ENCODE assay signal across 10 cellular contexts in genomic region chr2:20444113-20444992, GRCh38. TPM values are rescaled to one million over a fixed set of nuclear protein-coding genes. Genes with fewer than 3 reads are reported as not detected.
DNase-seq lines count a peak whose midpoint lies in the region; ATAC-seq, FAIRE-seq and TF ChIP-seq lines count a peak whose summit lies in the region.
"Had no signal": no experiment of that assay in that cellular context is flagged by ENCODE, and none has a peak within 500 bp of the region (broad histone marks: within the 10 kb centered on the region; RNA-seq: fewer than 3 reads in every experiment).

No MANE protein-coding gene starts in this region.

- no peaks in the 10 kb centered on the region for H3K36me3 Mint-ChIP-seq in naive thymus-derived CD4-positive, alpha-beta T cell

- H3K18ac ChIP-seq in H1 (ENCODE audit: extremely low read depth, low read length) = no peak overlapping the region

- no peak overlapping the region for H2AFZ ChIP-seq in H1 (ENCODE audit: low read length)

- no peak overlapping the region for H4K8ac ChIP-seq in H1 (ENCODE audit: extremely low read depth, insufficient read depth, low read length)

- no peak overlapping the region for H4K5ac ChIP-seq in H1 (ENCODE audit: insufficient read length, low read depth, low read length)

- TF ChIP-seq CTCF in H1 (IDR thresholded peaks at IDR 0.05; ENCODE audit: control extremely low read depth in 1 of 3, insufficient read depth in 1 of 3, low read depth in 1 of 3, low read length in 3 of 3) (no peak), thoracic aorta (IDR thresholded peaks at IDR 0.05) (no peak)

- no peak overlapping the region for H2BK15ac ChIP-seq in H1 (ENCODE audit: low read length)

- H3K4me2 ChIP-seq in H1 (ENCODE audit: insufficient read depth in 1 of 2, low read depth in 2 of 2, low read length in 2 of 2) = no peak overlapping the region

- no peak overlapping the region for H2BK12ac ChIP-seq in H1 (ENCODE audit: low read depth, low read length)

- 69% methylated on average over 12 of the region's 12 CpGs; no CpG with 5 or more reads in 1 of the 2 experiments for whole genome bisulfite sequencing in H1 (ENCODE audit: extremely low coverage in 1 of 2, insufficient coverage in 1 of 2, insufficient read length in 1 of 2, insufficient replicate concordance in 2 of 2, low coverage in 1 of 2, low lambda C conversion rate in 2 of 2, missing lambda C conversion rate in 1 of 2), 2 experiments
- WGBS in mesodermal cell (ENCODE audit: insufficient coverage in 2 of 2), 2 experiments = 32% methylated on average over 3 of the region's 12 CpGs; no CpG with 5 or more reads in 1 of the 2 experiments

- H3K27me3 Mint-ChIP-seq in naive thymus-derived CD4-positive, alpha-beta T cell = peaks cover 0 to 70% (median 10%) of the 10 kb centered on the region in 5 donors

- H3K27ac ChIP-seq in H1 (ENCODE audit: low read depth, low read length) (no peak overlapping the region), mesodermal cell (ENCODE audit: low read depth, low read length, severe bottlenecking) (peak overlapping the region; percentile 62), thoracic aorta (peak overlapping the region; percentile 84 to 98)
- H3K27ac ChIP-seq in naive thymus-derived CD4-positive, alpha-beta T cell (ENCODE audit: low read depth, low read length) = no peak overlapping the region

- no peak overlapping the region for H3K4ac ChIP-seq in H1 (replicated peaks; ENCODE audit: insufficient read length, low read depth, low read length)

- H3K14ac ChIP-seq in H1 (ENCODE audit: insufficient read length) = no peak overlapping the region

- intact Hi-C loops in naive thymus-derived CD4-positive, alpha-beta T cell (cut with micrococcal nuclease) = no loop called here

- no peak overlapping the region for H2AK5ac ChIP-seq in H1 (ENCODE audit: low read depth, low read length)

- H2BK120ac ChIP-seq in H1 (replicated peaks; ENCODE audit: low read depth, low read length) = no peak overlapping the region

- H3K36me3 ChIP-seq in H1 (ENCODE audit: control insufficient read depth in 2 of 4, insufficient read depth in 4 of 4, low read length in 3 of 4) (no peaks in the 10 kb centered on the region), mesodermal cell (ENCODE audit: control insufficient read depth, insufficient read depth, low read length) (peaks cover 20% of the 10 kb centered on the region), thoracic aorta (peaks cover 22% of the 10 kb centered on the region)
- no peaks in the 10 kb centered on the region for H3K36me3 ChIP-seq in naive thymus-derived CD4-positive, alpha-beta T cell (ENCODE audit: control insufficient read depth in 2 of 3, insufficient read depth in 3 of 3, low read length in 3 of 3)

- DNase-seq in NCI-H69 (lab: John Stamatoyannopoulos, UW) = peak; percentile 6
- DNase-seq in H1 (ENCODE audit: low read depth in 1 of 2, low spot score in 2 of 2) = no peak
- DNase-seq in thoracic aorta (ENCODE audit: low spot score) = no peak
- DNase-seq in DMS79 (lab: John Stamatoyannopoulos, UW) = no peak
- no peak for DNase-seq in naive thymus-derived CD4-positive, alpha-beta T cell
- no peak for DNase-seq in activated CD8-positive, alpha-beta memory T cell treated with anti-CD3 and anti-CD28 coated beads for 24 hours
- no peak for DNase-seq in RKO (ENCODE audit: low spot score)
- DNase-seq: NCI-H1930 had no signal

- H2BK20ac ChIP-seq in H1 (ENCODE audit: low read length) = 0 out of 2 replicates have a peak overlapping the region, but pooled peaks have one; percentile 10

- H3K27ac Mint-ChIP-seq in naive thymus-derived CD4-positive, alpha-beta T cell = no peak overlapping the region
- H3K27ac Mint-ChIP-seq: T-helper 1 cell treated with Interleukin-12 subunit alpha and Interleukin-12 subunit beta and Interleukin-4 antibody, amounts not matched to agents 30 μg/mL and 1 μg/mL, for 36 hours had no signal

- no peak for FAIRE-seq in H1 (lab: Jason Lieb, UNC)

- H3K4me1 ChIP-seq in H1 (replicated peaks in 1 of 4; ENCODE audit: control insufficient read depth in 3 of 4, insufficient read depth in 4 of 4, low read length in 3 of 4) = peaks cover 0 to 16% (median 9%) of the 10 kb centered on the region in 4 experiments; a peak in 6 of 7 replicates
- H3K4me1 ChIP-seq in mesodermal cell (ENCODE audit: control insufficient read depth, insufficient read depth, low read length, poor library complexity, severe bottlenecking) = peaks cover 30% of the 10 kb centered on the region
- H3K4me1 ChIP-seq in thoracic aorta (ENCODE audit: control insufficient read depth in 1 of 2, low read depth in 2 of 2) = peaks cover 19 to 46% of the 10 kb centered on the region in 2 donors
- peaks cover 6 to 12% of the 10 kb centered on the region in 2 donors for H3K4me1 ChIP-seq in naive thymus-derived CD4-positive, alpha-beta T cell (ENCODE audit: control insufficient read depth in 2 of 2, insufficient read depth in 2 of 2, low read length in 2 of 2)

- H4K20me1 ChIP-seq in H1 (replicated peaks in 1 of 2; ENCODE audit: control insufficient read depth in 1 of 2, insufficient read depth in 2 of 2, low read length in 2 of 2) = peaks cover 9 to 10% of the 10 kb centered on the region in 2 experiments

- CTCF ChIA-PET in H1 (lab: Charles Lee; ENCODE audit: partially characterized antibody) = interaction anchor here (0.6 to 13.5 kb wide), 45 partner anchors 8 to 489 kb away, joined by 3 to 367 read pairs (median 4); partner anchors contain the start of gene HS1BP3
- CTCF ChIA-PET in naive thymus-derived CD4-positive, alpha-beta T cell (lab: Charles Lee) = interaction anchor here (0.6 to 2.7 kb wide), 9 partner anchors 20 to 522 kb away, joined by 3 to 28 read pairs (median 4); partner anchors contain the start of gene HS1BP3

- H3K4me3 ChIP-seq in H1 (ENCODE audit: extremely low read depth in 1 of 4, insufficient read depth in 2 of 4, low read depth in 3 of 4, low read length in 4 of 4) (no peak overlapping the region), mesodermal cell (ENCODE audit: extremely low read depth, insufficient read depth, low read length, poor library complexity, severe bottlenecking) (no peak overlapping the region), thoracic aorta (peak overlapping the region; percentile 97)
- H3K4me3 ChIP-seq in naive thymus-derived CD4-positive, alpha-beta T cell (ENCODE audit: low read length) = no peak overlapping the region

- POLR2A ChIA-PET in H1 (lab: Charles Lee; ENCODE audit: partially characterized antibody) = interaction anchor here (0.5 to 1.3 kb wide), 7 partner anchors 57 to 198 kb away, joined by 3 to 5 read pairs (median 3); no protein-coding TSS in a partner anchor
- POLR2A ChIA-PET in naive thymus-derived CD4-positive, alpha-beta T cell (lab: Charles Lee) = interaction anchor here (0.7 to 1.7 kb wide), 4 partner anchors 8 to 207 kb away, joined by 3 read pairs; no protein-coding TSS in a partner anchor

- ATAC-seq in thoracic aorta (ENCODE audit: insufficient number of reproducible peaks, low FRiP score, low read depth) = peak; percentile 21
- no peak for ATAC-seq in naive thymus-derived CD4-positive, alpha-beta T cell

- no peak for TF ChIP-seq RAD21 in H1 (IDR thresholded peaks at IDR 0.05 in 1 of 2, conservative IDR thresholded peaks at IDR 0.05 in 1 of 2; ENCODE audit: low read depth in 2 of 2, low read length in 2 of 2)

- peaks cover 14% of the 10 kb centered on the region; the same call in 1 of the 2 replicates for H3K23me2 ChIP-seq in H1 (ENCODE audit: low read depth, low read length)

- H3K27me3 ChIP-seq in H1 (replicated peaks in 1 of 4; ENCODE audit: control insufficient read depth in 3 of 4, extremely low read depth in 1 of 4, insufficient read depth in 3 of 4, low read length in 3 of 4) (peaks cover 13 to 27% (median 24%) of the 10 kb centered on the region in 4 experiments), thoracic aorta (replicated peaks; ENCODE audit: insufficient read depth) (no peaks in the 10 kb centered on the region)
- peaks cover 0 to 3% of the 10 kb centered on the region in 2 donors for H3K27me3 ChIP-seq in naive thymus-derived CD4-positive, alpha-beta T cell (ENCODE audit: control insufficient read depth in 2 of 2, insufficient read depth in 2 of 2, low read length in 2 of 2)

- H3K9me3 ChIP-seq in H1 (ENCODE audit: insufficient read depth in 2 of 2, low read depth in 1 of 2, low read length in 1 of 2) = no peaks in the 10 kb centered on the region
- no peaks in the 10 kb centered on the region for H3K9me3 ChIP-seq in mesodermal cell (ENCODE audit: control insufficient read depth, low read length)
- H3K9me3 ChIP-seq in thoracic aorta = no peaks in the 10 kb centered on the region
- no peaks in the 10 kb centered on the region for H3K9me3 ChIP-seq in naive thymus-derived CD4-positive, alpha-beta T cell (ENCODE audit: control insufficient read depth in 2 of 3, low read length in 3 of 3)

- no peak overlapping the region for H3K9ac ChIP-seq in H1 (replicated peaks in 1 of 4; ENCODE audit: extremely low read depth in 1 of 4, low read depth in 3 of 4, low read length in 3 of 4)

- TF ChIP-seq POLR2A in H1 (IDR thresholded peaks at IDR 0.05; ENCODE audit: control extremely low read depth in 1 of 2, low read depth in 2 of 2, low read length in 2 of 2) = no peak

- H3K56ac ChIP-seq in H1 (replicated peaks; ENCODE audit: insufficient read length, low read depth, low read length) = no peak overlapping the region

- no peaks in the 10 kb centered on the region for H3K9me3 Mint-ChIP-seq in naive thymus-derived CD4-positive, alpha-beta T cell
- H3K9me3 Mint-ChIP-seq: T-helper 1 cell treated with Interleukin-12 subunit alpha and Interleukin-12 subunit beta and Interleukin-4 antibody, amounts not matched to agents 30 μg/mL and 1 μg/mL, for 36 hours had no signal

- H3K4me3 Mint-ChIP-seq in naive thymus-derived CD4-positive, alpha-beta T cell = no peak overlapping the region
- H3K4me3 Mint-ChIP-seq: T-helper 1 cell treated with Interleukin-12 subunit alpha and Interleukin-12 subunit beta and Interleukin-4 antibody, amounts not matched to agents 30 μg/mL and 1 μg/mL, for 36 hours had no signal

- no peak for TF ChIP-seq EP300 in H1 (IDR thresholded peaks at IDR 0.05; ENCODE audit: borderline replicate concordance in 1 of 2, low read depth in 2 of 2, low read length in 2 of 2)

- no peaks in the 10 kb centered on the region for H3K79me1 ChIP-seq in H1 (ENCODE audit: low read depth, low read length)

- H4K91ac ChIP-seq in H1 (replicated peaks; ENCODE audit: insufficient read length, low read length) = no peak overlapping the region

- H3K4me1 Mint-ChIP-seq in naive thymus-derived CD4-positive, alpha-beta T cell = peaks cover 0 to 11% (median 4%) of the 10 kb centered on the region in 7 donors

- no peak overlapping the region for H2BK5ac ChIP-seq in H1 (ENCODE audit: low read depth, low read length)

- no peaks in the 10 kb centered on the region for H3K79me2 ChIP-seq in H1 (ENCODE audit: control insufficient read depth in 1 of 2, insufficient read depth in 2 of 2, low read length in 2 of 2)

- H3K23ac ChIP-seq in H1 (ENCODE audit: insufficient read length) = no peak overlapping the region

RNA-seq across cellular contexts. Expression of gene RHOB, which starts 2.5 kb away (rescaled TPM):
- total RNA-seq in H1 (2021; fragmentation: NEBNext Ultra II Directional; extraction: Animal tissue kit (Norgen Biotek cat#: 25700)) = 9.5 and 13.5 TPM in 2 replicates
- 9.3 and 17.8 TPM in 2 replicates for polyA plus RNA-seq in H1 (2011; rRNA removed)
- polyA plus RNA-seq in H1 (2011; cell fraction: cytosol; rRNA removed) = 12.2 TPM
- polyA plus RNA-seq in H1 (2011; cell fraction: nucleus; rRNA removed) = 12.4 TPM
- 6.7 to 9.6 TPM (median 7.6 TPM) in 4 replicates for polyA plus RNA-seq in H1 (2012, experiment 1 of 2)
- polyA plus RNA-seq in H1 (2012, experiment 2 of 2) = 14.3 TPM
- 5.4 TPM for polyA plus RNA-seq in H1 (2013, experiment 1 of 2)
- polyA plus RNA-seq in H1 (2013, experiment 2 of 2) = 5.6 TPM
- polyA minus RNA-seq in H1 (2011; rRNA and poly(A)+ RNA removed) = 3.1 and 4.1 TPM in 2 replicates
- polyA minus RNA-seq in H1 (2011; cell fraction: cytosol; rRNA and poly(A)+ RNA removed) = 12.4 TPM
- 40.4 TPM for polyA minus RNA-seq in H1 (2011; cell fraction: nucleus; rRNA and poly(A)+ RNA removed)
- polyA plus RNA-seq in mesodermal cell (2013, experiment 1 of 2) = 198 TPM
- 134 TPM for polyA plus RNA-seq in mesodermal cell (2013, experiment 2 of 2)
- 1,000 to 10,000 TPM in 1 of 2 donors, 100 to 1,000 TPM in 1; 805 to 1,722 TPM for total RNA-seq in thoracic aorta
- 100 to 1,000 TPM in 1 of 5 experiments, 10 to 100 TPM in 2, 1 to 10 TPM in 2; 2.5 to 244 (median 11.7) TPM for total RNA-seq in naive thymus-derived CD4-positive, alpha-beta T cell
- under 1 TPM; 0.64 to 0.71 TPM for polyA plus RNA-seq in naive thymus-derived CD4-positive, alpha-beta T cell

Comparison
In these comparisons a context has a peak if more than half of its experiments do, and no peak if none do; other contexts are left out.
1. H3K27ac ChIP-seq: peak in mesodermal cell (single experiment) and thoracic aorta (2 of 2); none in H1 (single experiment) and naive thymus-derived CD4-positive, alpha-beta T cell (single experiment).